In genomic region chr2:239704737-239705136, GRCh38 we compare ENCODE assay signal across 30 cellular contexts.
"Had no signal": no experiment of that assay in that cellular context is flagged by ENCODE, and none has a peak within 500 bp of the region (broad histone marks: within the 10 kb centered on the region; RNA-seq: fewer than 3 reads in every experiment).

No MANE protein-coding gene starts in this region.

- H3K4me1 Mint-ChIP-seq: activated B cell treated with CpG ODN at 0.5 μM for 24 hours; activated naive CD4-positive, alpha-beta T cell treated with anti-CD3 and anti-CD28 coated beads, Interleukin-2, amount 10 ng/mL, durations not matched to agents 7 days and 5 days; activated naive CD8-positive, alpha-beta T cell treated with anti-CD3 and anti-CD28 coated beads, Interleukin-2, amount 10 ng/mL, durations not matched to agents 7 days and 5 days; central memory CD8-positive, alpha-beta T cell; T-helper 17 cell had no signal

- H3K9me3 ChIP-seq: ascending aorta had no signal

- H3K4me3 ChIP-seq: ascending aorta, coronary artery, dorsolateral prefrontal cortex, heart left ventricle had no signal

- H3K4me3 Mint-ChIP-seq: activated B cell treated with CpG ODN at 0.5 μM for 24 hours; activated CD8-positive, alpha-beta T cell treated with anti-CD3 and anti-CD28 coated beads, Interleukin-2, amount 10 ng/mL, durations not matched to agents 7 days and 5 days; activated naive CD4-positive, alpha-beta T cell treated with anti-CD3 and anti-CD28 coated beads, Interleukin-2, amount 10 ng/mL, durations not matched to agents 7 days and 5 days; activated naive CD8-positive, alpha-beta T cell treated with anti-CD3 and anti-CD28 coated beads, Interleukin-2, amount 10 ng/mL, durations not matched to agents 7 days and 5 days; activated T-cell treated with anti-CD3 and anti-CD28 coated beads, Interleukin-2, amount 50 U/mL, for 24 hours; activated T-cell treated with anti-CD3 and anti-CD28 coated beads, Interleukin-2, amount 50 U/mL, for 72 hours; brain; central memory CD8-positive, alpha-beta T cell; dendritic cell treated with granulocyte-macrophage colony-stimulating factor and Interleukin-4, amounts not matched to agents 40 ng/mL and 50 ng/mL, for 4 days; effector memory CD8-positive, alpha-beta T cell; T-helper 17 cell; T-helper 2 cell treated with Interferon-gamma antibody and Interleukin-4, amounts not matched to agents 5 μg/mL and 100 μg/mL, for 36 hours had no signal

- H3K36me3 ChIP-seq: ascending aorta, heart left ventricle, WERI-Rb-1 had no signal

- ATAC-seq: activated CD4-positive, CD25-positive, alpha-beta regulatory T cell treated with anti-CD3 and anti-CD28 coated beads, Interleukin-2, amount 50 U/mL, for 24 hours; activated CD8-positive, alpha-beta T cell treated with anti-CD3 and anti-CD28 coated beads, Interleukin-2, amount 10 ng/mL, durations not matched to agents 7 days and 5 days; activated naive CD4-positive, alpha-beta T cell treated with anti-CD3 and anti-CD28 coated beads, Interleukin-2, amount 50 U/mL, for 72 hours; activated T-cell treated with anti-CD3 and anti-CD28 coated beads, Interleukin-2, amount 50 U/mL, for 72 hours; effector memory CD8-positive, alpha-beta T cell; heart left ventricle; T-helper 17 cell had no signal

- H3K27ac Mint-ChIP-seq: activated B cell treated with CpG ODN at 0.5 μM for 24 hours; activated CD8-positive, alpha-beta T cell treated with anti-CD3 and anti-CD28 coated beads, Interleukin-2, amount 10 ng/mL, durations not matched to agents 7 days and 5 days; activated naive CD4-positive, alpha-beta T cell treated with anti-CD3 and anti-CD28 coated beads, Interleukin-2, amount 10 ng/mL, durations not matched to agents 7 days and 5 days; activated naive CD4-positive, alpha-beta T cell treated with anti-CD3 and anti-CD28 coated beads, Interleukin-2, amount 50 U/mL, for 72 hours; activated naive CD8-positive, alpha-beta T cell treated with anti-CD3 and anti-CD28 coated beads, Interleukin-2, amount 10 ng/mL, durations not matched to agents 7 days and 5 days; activated T-cell treated with anti-CD3 and anti-CD28 coated beads, Interleukin-2, amount 50 U/mL, for 24 hours; activated T-cell treated with anti-CD3 and anti-CD28 coated beads, Interleukin-2, amount 50 U/mL, for 72 hours; brain; dendritic cell treated with granulocyte-macrophage colony-stimulating factor and Interleukin-4, amounts not matched to agents 40 ng/mL and 50 ng/mL, for 4 days; effector memory CD8-positive, alpha-beta T cell; T-helper 17 cell; T-helper 2 cell treated with Interferon-gamma antibody and Interleukin-4, amounts not matched to agents 5 μg/mL and 100 μg/mL, for 36 hours had no signal

- H3K27ac ChIP-seq: ascending aorta, coronary artery, dorsolateral prefrontal cortex, epithelial cell of prostate, heart left ventricle, WERI-Rb-1 had no signal

- DNase-seq: activated B cell treated with CpG ODN at 0.5 μM for 24 hours; activated CD4-positive, alpha-beta T cell treated with anti-CD3 and anti-CD28 coated beads for 48 hours; activated CD4-positive, alpha-beta T cell treated with anti-CD3 and anti-CD28 coated beads, Interleukin-2, amount 50 U/mL, for 4 hours; activated CD8-positive, alpha-beta T cell treated with anti-CD3 and anti-CD28 coated beads, Interleukin-2, amount 10 ng/mL, durations not matched to agents 7 days and 5 days; activated gamma-delta T cell; activated naive CD4-positive, alpha-beta T cell; activated naive CD4-positive, alpha-beta T cell treated with anti-CD3 and anti-CD28 coated beads, Interleukin-2, amount 10 ng/mL, durations not matched to agents 7 days and 5 days; activated naive CD8-positive, alpha-beta T cell treated with anti-CD3 and anti-CD28 coated beads, Interleukin-2, amount 10 ng/mL, durations not matched to agents 7 days and 5 days; activated T-cell treated with anti-CD3 and anti-CD28 coated beads for 4 hours; activated T-cell treated with anti-CD3 and anti-CD28 coated beads, Interleukin-2, amount 50 U/mL, for 24 hours; activated T-cell treated with anti-CD3 and anti-CD28 coated beads, Interleukin-2, amount 50 U/mL, for 72 hours; dorsolateral prefrontal cortex; effector CD4-positive, alpha-beta T cell; effector memory CD8-positive, alpha-beta T cell; foreskin fibroblast; glutamatergic neuron; heart left ventricle; T-helper 1 cell; T-helper 17 cell; T1000; WERI-Rb-1 had no signal

- H3K9me3 Mint-ChIP-seq: activated B cell treated with CpG ODN at 0.5 μM for 24 hours; activated naive CD4-positive, alpha-beta T cell treated with anti-CD3 and anti-CD28 coated beads, Interleukin-2, amount 10 ng/mL, durations not matched to agents 7 days and 5 days; activated naive CD8-positive, alpha-beta T cell treated with anti-CD3 and anti-CD28 coated beads, Interleukin-2, amount 10 ng/mL, durations not matched to agents 7 days and 5 days; central memory CD8-positive, alpha-beta T cell; T-helper 2 cell treated with Interferon-gamma antibody and Interleukin-4, amounts not matched to agents 5 μg/mL and 100 μg/mL, for 36 hours had no signal

- H3K27me3 Mint-ChIP-seq: brain had no signal

- H3K27me3 ChIP-seq: ascending aorta had no signal

- H3K36me3 Mint-ChIP-seq: activated naive CD4-positive, alpha-beta T cell treated with anti-CD3 and anti-CD28 coated beads, Interleukin-2, amount 10 ng/mL, durations not matched to agents 7 days and 5 days; activated naive CD8-positive, alpha-beta T cell treated with anti-CD3 and anti-CD28 coated beads, Interleukin-2, amount 10 ng/mL, durations not matched to agents 7 days and 5 days; brain had no signal
